Comparison of ENCODE assay signal across 9 cellular contexts in the genomic region with DNA sequence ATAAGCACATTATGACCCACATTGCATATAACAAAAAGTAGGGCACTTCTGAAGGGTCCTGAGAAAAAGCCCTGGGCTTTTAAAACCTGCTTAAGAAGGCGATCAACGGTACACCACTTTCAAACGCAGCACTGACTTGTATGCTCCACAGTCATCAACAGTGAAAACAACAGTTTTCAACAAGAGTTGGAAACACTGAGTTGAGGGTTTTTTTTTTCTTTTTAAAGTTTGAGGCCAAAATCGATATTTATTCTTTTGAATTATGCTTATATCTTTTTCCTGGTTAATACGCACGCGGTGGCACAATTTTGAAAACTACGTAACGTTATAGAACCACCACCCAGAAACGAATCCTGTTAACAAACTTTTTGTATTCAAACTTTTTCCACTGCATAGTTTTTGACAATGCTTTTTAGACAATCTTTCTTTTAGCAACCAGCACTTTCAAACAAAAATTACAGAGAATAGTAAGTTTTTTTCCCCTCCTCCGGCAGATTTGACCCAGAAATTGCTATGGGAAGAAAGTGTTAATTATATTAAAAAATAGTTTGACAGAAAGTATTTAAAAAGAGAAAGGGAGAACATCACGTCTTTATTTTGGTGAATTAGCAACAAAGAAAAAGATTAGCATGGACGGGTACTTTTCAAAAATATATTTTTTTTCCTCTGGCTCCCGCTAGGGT. TPM values are rescaled to one million over a fixed set of nuclear protein-coding genes. Genes with fewer than 3 reads are reported as not detected.
DNase-seq lines count a peak whose midpoint lies in the region; ATAC-seq, FAIRE-seq and TF ChIP-seq lines count a peak whose summit lies in the region.
"Had no signal": no experiment of that assay in that cellular context is flagged by ENCODE, and none has a peak within 500 bp of the region (broad histone marks: within the 10 kb centered on the region; RNA-seq: fewer than 3 reads in every experiment).

No MANE protein-coding gene starts in this region.

- H3K9me3 ChIP-seq in T-helper 17 cell (ENCODE audit: control insufficient read depth, low read length, poor library complexity, severe bottlenecking), result no peaks in the 10 kb centered on the region

- peak; percentile 27 for FAIRE-seq in GM12892 (lab: Jason Lieb, UNC)

- H3K27me3 Mint-ChIP-seq in T-helper 17 cell, result no peaks in the 10 kb centered on the region

- peaks cover 3% of the 10 kb centered on the region for H3K36me3 Mint-ChIP-seq in T-helper 17 cell (ENCODE audit: low read depth)

- no peak for ATAC-seq in T-helper 17 cell

- peak overlapping the region; percentile 96 for H3K27ac Mint-ChIP-seq in T-helper 17 cell

- no peak for TF ChIP-seq POLR2A in GM12892 (IDR thresholded peaks at IDR 0.05; ENCODE audit: low read depth, low read length)

- H3K4me1 Mint-ChIP-seq in T-helper 17 cell, result peaks cover 38% of the 10 kb centered on the region

- DNase-seq in GM12892 (ENCODE audit: insufficient read length) (no peak), T-helper 17 cell (no peak), fibroblast of villous mesenchyme (ENCODE audit: low read depth) (no peak), retinal pigment epithelial cell (ENCODE audit: low read depth) (no peak), GM03348 (ENCODE audit: low spot score) (no peak), T1000 (lab: John Stamatoyannopoulos, UW) (no peak), SKM-1 treated with dmso at 0.1 percent for 144 hours (lab: John Stamatoyannopoulos, UW; ENCODE audit: unreplicated experiment) (no peak), NCI-H2171 (lab: John Stamatoyannopoulos, UW) (no peak)

- H3K4me3 ChIP-seq in fibroblast of villous mesenchyme (ENCODE audit: low read depth, low read length) (peak overlapping the region; percentile 70), retinal pigment epithelial cell (ENCODE audit: low read length) (peak overlapping the region; percentile 72)

- peak overlapping the region; percentile 92 for H3K4me3 Mint-ChIP-seq in T-helper 17 cell

- TF ChIP-seq CTCF in fibroblast of villous mesenchyme (IDR thresholded peaks at IDR 0.05; ENCODE audit: insufficient read depth, low read depth, low read length) (no peak), retinal pigment epithelial cell (conservative IDR thresholded peaks at IDR 0.05; ENCODE audit: low read depth, low read length) (no peak)

RNA-seq across cellular contexts. Expression of a gene that starts 1.0 kb away (rescaled TPM):
- polyA plus RNA-seq in GM12892 (2012; ENCODE audit: missing spikeins), result 9.2 TPM
- total RNA-seq in T-helper 17 cell (100 to 1,000 TPM; 157 to 161 TPM), fibroblast of villous mesenchyme (9.7 and 12.5 TPM in 2 replicates)

RNA-seq across cellular contexts. Expression of a gene that starts 27.2 kb away (rescaled TPM):
- 0.64 TPM for polyA plus RNA-seq in GM12892 (2012; ENCODE audit: missing spikeins)
- total RNA-seq in T-helper 17 cell (not detected), fibroblast of villous mesenchyme (not detected in 2 replicates)
- total RNA-seq: HT-29 had no signal

Comparison
In these comparisons a context has a peak if more than half of its experiments do, and no peak if none do; other contexts are left out.
1. RNA of a gene that starts 1.0 kb away (total RNA-seq): 157 to 161 TPM in T-helper 17 cell; 9.7 to 12.5 TPM in fibroblast of villous mesenchyme; every median in the first group is over 10 times any median in the second.